In the genomic region with DNA sequence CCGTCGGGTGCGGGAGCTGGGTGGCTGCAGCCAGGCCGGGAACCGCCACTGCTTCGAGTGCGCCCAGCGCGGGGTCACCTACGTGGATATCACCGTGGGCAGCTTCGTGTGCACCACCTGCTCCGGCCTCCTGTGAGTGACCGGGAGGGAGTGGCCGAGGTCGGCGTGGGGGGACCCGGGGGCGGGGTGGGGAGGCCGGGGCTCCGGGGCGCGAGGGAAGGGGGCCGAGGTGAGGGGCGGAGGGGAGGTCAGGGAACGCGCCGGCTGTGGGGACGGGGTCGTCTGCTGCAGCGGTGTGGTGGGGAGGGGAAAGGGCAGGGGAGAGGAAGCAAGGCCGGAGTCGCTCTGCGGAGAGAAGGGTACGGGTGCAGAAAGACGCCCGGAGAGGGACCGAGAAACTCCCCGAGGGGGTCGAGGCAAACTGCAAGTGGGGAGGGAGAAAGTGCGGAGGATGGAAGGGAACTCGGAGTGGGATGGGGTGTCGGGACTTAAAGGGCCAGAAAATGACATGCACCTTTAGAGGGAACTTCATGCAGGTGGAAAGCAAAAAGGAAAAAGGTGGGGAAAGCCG, we compare ENCODE assay signal across 7 cellular contexts. TPM values are rescaled to one million over a fixed set of nuclear protein-coding genes. Genes with fewer than 3 reads are reported as not detected.
A peak's percentile ranks its signal among the peaks of the same experiment; 100 is the strongest.
DNase-seq lines count a peak whose midpoint lies in the region; ATAC-seq and TF ChIP-seq lines count a peak whose summit lies in the region.

No MANE protein-coding gene starts in this region.

- no peaks in the 10 kb centered on the region; the same call in 1 of the 2 replicates for H3K27me3 Mint-ChIP-seq in HFFc6 (ENCODE audit: insufficient read depth)

- peak overlapping the region; percentile 81 for H3K4me3 Mint-ChIP-seq in HFFc6

- ATAC-seq in HG03565 (IDR thresholded peaks at IDR 0.05; ENCODE audit: unreplicated experiment) = no peak
- ATAC-seq in HG03175 (IDR thresholded peaks at IDR 0.05; ENCODE audit: unreplicated experiment) = no peak

- peak overlapping the region; percentile 64 for H3K4me3 ChIP-seq in WERI-Rb-1 (ENCODE audit: low read depth, low read length)
- H3K4me3 ChIP-seq in skin epidermis = peak overlapping the region; percentile 54 to 91 (median 80)

- H3K4me1 Mint-ChIP-seq in HFFc6 (ENCODE audit: low read depth) = peaks cover 34% of the 10 kb centered on the region

- H3K36me3 Mint-ChIP-seq in HFFc6 (ENCODE audit: low read depth) = no peaks in the 10 kb centered on the region

- no peak overlapping the region for H3K27ac Mint-ChIP-seq in HFFc6

- H3K27me3 ChIP-seq in WERI-Rb-1 (ENCODE audit: insufficient read depth, low read depth, severe bottlenecking) = no peaks in the 10 kb centered on the region

- no peaks in the 10 kb centered on the region for H3K9me3 Mint-ChIP-seq in HFFc6

- H3K27ac ChIP-seq in WERI-Rb-1 (peak overlapping the region; percentile 61), skin epidermis (peak overlapping the region in 19 of 21 experiments; percentile 5 to 90 (median 73))

- DNase-seq in HFFc6 (no peak), WERI-Rb-1 (peak; percentile 19), hepatic stellate cell (ENCODE audit: low spot score) (peak; percentile 18), NCI-H2227 (lab: John Stamatoyannopoulos, UW; ENCODE audit: unreplicated experiment) (no peak)

- H3K36me3 ChIP-seq in WERI-Rb-1 = no peaks in the 10 kb centered on the region

- TF ChIP-seq CTCF in HFFc6 (IDR thresholded peaks at IDR 0.05) = no peak
- no peak for TF ChIP-seq CTCF in WERI-Rb-1 (IDR thresholded peaks at IDR 0.05; ENCODE audit: low read depth, low read length)

- no peaks in the 10 kb centered on the region for H3K9me3 ChIP-seq in WERI-Rb-1 (ENCODE audit: severe bottlenecking)

RNA-seq across cellular contexts. Expression of gene AGFG2, which starts 0.5 kb away (rescaled TPM):
- total RNA-seq in HFFc6 (2021; fragmentation: NEBNext Ultra II Directional; extraction: Animal tissue kit (Norgen Biotek cat#: 25700)) = 10 to 100 TPM; 14.4 to 21.4 (median 18.9) TPM

RNA-seq across cellular contexts. Expression of gene SAP25, which starts 34.2 kb away (rescaled TPM):
- total RNA-seq in HFFc6 (2021; fragmentation: NEBNext Ultra II Directional; extraction: Animal tissue kit (Norgen Biotek cat#: 25700)) = under 1 TPM in 3 of 6 experiments, not detected in 3; 0.40 to 0.87 (median 0.55) TPM

RNA-seq across cellular contexts. Expression of gene LRCH4, which starts 46.4 kb away (rescaled TPM):
- 10 to 100 TPM; 34.7 to 40.6 (median 38.5) TPM for total RNA-seq in HFFc6 (2021; fragmentation: NEBNext Ultra II Directional; extraction: Animal tissue kit (Norgen Biotek cat#: 25700))

RNA-seq across cellular contexts. Expression of gene FBXO24, which starts 46.6 kb away (rescaled TPM):
- total RNA-seq in HFFc6 (2021; fragmentation: NEBNext Ultra II Directional; extraction: Animal tissue kit (Norgen Biotek cat#: 25700)) = under 1 TPM; 0.20 to 0.47 (median 0.28) TPM

RNA-seq across cellular contexts. Expression of gene NYAP1, which starts 55.8 kb away (rescaled TPM):
- under 1 TPM; 0.50 to 0.99 (median 0.86) TPM for total RNA-seq in HFFc6 (2021; fragmentation: NEBNext Ultra II Directional; extraction: Animal tissue kit (Norgen Biotek cat#: 25700))

Comparison
In these comparisons a context has a peak if more than half of its experiments do, and no peak if none do; other contexts are left out.
1. DNase-seq: peak in WERI-Rb-1 (single experiment) and hepatic stellate cell (single experiment); none in HFFc6 (single experiment) and NCI-H2227 (single experiment).